In the genomic region with DNA sequence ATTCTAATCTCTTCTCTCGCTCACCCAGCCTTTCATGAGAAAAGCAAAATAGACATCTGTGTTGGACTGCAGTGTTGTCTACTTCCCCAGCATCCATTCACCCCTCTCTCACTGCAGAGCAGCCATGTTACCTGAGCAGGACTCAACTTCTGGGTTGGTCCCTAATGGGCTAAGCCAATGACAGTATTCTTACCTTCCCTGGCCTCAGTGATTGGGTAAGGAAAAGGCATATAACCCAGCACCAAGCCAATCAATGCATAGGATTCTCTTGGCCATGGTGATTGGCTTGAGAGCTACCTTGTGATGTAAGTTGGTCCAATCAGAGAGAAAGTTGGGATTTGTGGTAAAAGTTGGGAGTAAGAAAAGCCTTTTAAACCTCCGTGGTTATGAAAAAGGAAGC, we compare ENCODE assay signal across 28 cellular contexts.
"Had no signal": no experiment of that assay in that cellular context is flagged by ENCODE, and none has a peak within 500 bp of the region (broad histone marks: within the 10 kb centered on the region; RNA-seq: fewer than 3 reads in every experiment).

No MANE protein-coding gene starts in this region.

- H3K36me3 ChIP-seq: gastrocnemius medialis, neural progenitor cell, prostate gland, right atrium auricular region, suprapubic skin, thyroid gland had no signal

- H3K4me3 Mint-ChIP-seq: effector memory CD8-positive, alpha-beta T cell; memory B cell; mesothelial cell of epicardium; naive B cell; natural killer cell treated with Interleukin-12 subunit alpha and Interleukin-12 subunit beta and Interleukin-15 and Interleukin-18, amount 100 ng/mL, for 72 hours; neural progenitor cell; stimulated activated naive CD8-positive, alpha-beta T cell treated with anti-CD3 and anti-CD28 coated beads, Interleukin-15, amount 100 ng/mL, for 72 hours had no signal

- H3K27ac Mint-ChIP-seq: effector memory CD8-positive, alpha-beta T cell; memory B cell; mesothelial cell of epicardium; naive B cell; natural killer cell treated with Interleukin-12 subunit alpha and Interleukin-12 subunit beta and Interleukin-15 and Interleukin-18, amount 100 ng/mL, for 72 hours; neural progenitor cell; stimulated activated naive CD8-positive, alpha-beta T cell treated with anti-CD3 and anti-CD28 coated beads, Interleukin-15, amount 100 ng/mL, for 72 hours had no signal

- H3K27me3 ChIP-seq: hepatocyte, neural progenitor cell, right atrium auricular region, thyroid gland had no signal

- H3K4me2 ChIP-seq: hepatocyte, neural progenitor cell, smooth muscle cell had no signal

- H3K79me2 ChIP-seq: hepatocyte, parathyroid adenoma had no signal

- H3K9me3 ChIP-seq: gastrocnemius medialis, mucosa of descending colon, prostate gland, suprapubic skin, thyroid gland had no signal

- H3K36me3 Mint-ChIP-seq: memory B cell, neural progenitor cell had no signal

- ATAC-seq: effector memory CD8-positive, alpha-beta T cell; gastrocnemius medialis; left lobe of liver; natural killer cell treated with Interleukin-12 subunit alpha and Interleukin-12 subunit beta and Interleukin-15 and Interleukin-18, amount 100 ng/mL, for 72 hours; stimulated activated naive CD8-positive, alpha-beta T cell treated with anti-CD3 and anti-CD28 coated beads, Interleukin-15, amount 100 ng/mL, for 72 hours had no signal

- H3K27ac ChIP-seq: coronary artery, gastrocnemius medialis, hepatocyte, neural progenitor cell, parathyroid adenoma, prostate gland, right atrium auricular region, suprapubic skin, thyroid gland had no signal

- H3K4me3 ChIP-seq: coronary artery, gastrocnemius medialis, hepatocyte, lung, mucosa of descending colon, neural progenitor cell, prostate gland, right atrium auricular region, smooth muscle cell, suprapubic skin, thyroid gland had no signal

- H3K9ac ChIP-seq: neural progenitor cell, parathyroid adenoma had no signal

- DNase-seq: effector memory CD8-positive, alpha-beta T cell; erythroblast; gastrocnemius medialis; head of caudate nucleus; kidney; naive B cell; stimulated activated CD4-positive, alpha-beta T cell treated with anti-CD3 and anti-CD28 coated beads, Interleukin-12 subunit alpha, Interleukin-12 subunit beta, amount 100 ng/mL, for 4 hours; stimulated activated CD4-positive, alpha-beta T cell treated with anti-CD3 and anti-CD28 coated beads, Interleukin-1b, Interleukin-23, amount 100 ng/mL, for 48 hours; stimulated activated CD4-positive, alpha-beta T cell treated with anti-CD3 and anti-CD28 coated beads, Interleukin-4, amount 100 ng/mL, for 1 hour; stimulated activated CD8-positive, alpha-beta memory T cell treated with anti-CD3 and anti-CD28 coated beads, Interleukin-4, amount 100 ng/mL, for 48 hours; stimulated activated naive CD4-positive, alpha-beta T cell; stimulated activated naive CD8-positive, alpha-beta T cell treated with anti-CD3 and anti-CD28 coated beads, Interleukin-15, amount 100 ng/mL, for 72 hours; thyroid gland; trophoblast cell had no signal

- H3K9me3 Mint-ChIP-seq: natural killer cell treated with Interleukin-12 subunit alpha and Interleukin-12 subunit beta and Interleukin-15 and Interleukin-18, amount 100 ng/mL, for 72 hours had no signal

- H3K4me1 ChIP-seq: gastrocnemius medialis, parathyroid adenoma, prostate gland, right atrium auricular region, thyroid gland had no signal

- H2AFZ ChIP-seq: hepatocyte, parathyroid adenoma had no signal

- H3K4me1 Mint-ChIP-seq: memory B cell; naive B cell; stimulated activated naive CD8-positive, alpha-beta T cell treated with anti-CD3 and anti-CD28 coated beads, Interleukin-15, amount 100 ng/mL, for 72 hours had no signal
